ENCODE assay signal across 21 cellular contexts in genomic region chr3:197593046-197593380, GRCh38. TPM values are rescaled to one million over a fixed set of nuclear protein-coding genes. Genes with fewer than 3 reads are reported as not detected.
DNase-seq lines count a peak whose midpoint lies in the region; ATAC-seq and TF ChIP-seq lines count a peak whose summit lies in the region.
"Had no signal": no experiment of that assay in that cellular context is flagged by ENCODE, and none has a peak within 500 bp of the region (broad histone marks: within the 10 kb centered on the region; RNA-seq: fewer than 3 reads in every experiment).

No MANE protein-coding gene starts in this region.

- H3K27ac ChIP-seq in CD4-positive, CD25-positive, alpha-beta regulatory T cell (ENCODE audit: insufficient read depth, low read length, poor library complexity, severe bottlenecking) = no peak overlapping the region
- H3K27ac ChIP-seq in liver (ENCODE audit: low read depth in 1 of 2, low read length in 2 of 2) = peak overlapping the region; percentile 67 to 75
- no peak overlapping the region for H3K27ac ChIP-seq in right cardiac atrium (ENCODE audit: low read length)
- H3K27ac ChIP-seq: cardiac muscle cell, transverse colon had no signal

- no peak for TF ChIP-seq RAD21 in liver (IDR thresholded peaks at IDR 0.05)

- peaks cover 4% of the 10 kb centered on the region for H3K36me3 Mint-ChIP-seq in T-helper 2 cell treated with Interferon-gamma antibody and Interleukin-4, amounts not matched to agents 5 μg/mL and 100 μg/mL, for 36 hours (ENCODE audit: low read depth)
- H3K36me3 Mint-ChIP-seq in CD4-positive, CD25-positive, alpha-beta regulatory T cell = no peaks in the 10 kb centered on the region
- no peaks in the 10 kb centered on the region for H3K36me3 Mint-ChIP-seq in activated CD4-positive, alpha-beta memory T cell treated with anti-CD3 and anti-CD28 coated beads for 36 hours
- H3K36me3 Mint-ChIP-seq in CD14-positive monocyte = no peaks in the 10 kb centered on the region

- CTCF ChIA-PET in activated CD4-positive, alpha-beta memory T cell treated with anti-CD3 and anti-CD28 coated beads for 36 hours (lab: Charles Lee) = no interaction called here

- DNase-seq in T-helper 2 cell treated with Interferon-gamma antibody and Interleukin-4, amounts not matched to agents 5 μg/mL and 100 μg/mL, for 36 hours (ENCODE audit: low spot score) = no peak
- DNase-seq in T-helper 2 cell (no peak), right cardiac atrium (no peak), DMS53 (lab: John Stamatoyannopoulos, UW) (no peak), CD14-positive monocyte (ENCODE audit: low spot score) (no peak)
- no peak for DNase-seq in CD4-positive, CD25-positive, alpha-beta regulatory T cell
- no peak for DNase-seq in activated CD4-positive, alpha-beta memory T cell treated with anti-CD3 and anti-CD28 coated beads for 36 hours
- DNase-seq: 8988T; AML-193; dermis blood vessel endothelial cell; GDM1; naive B cell; NCI-H2171; NCI-H526; stimulated activated naive CD4-positive, alpha-beta T cell; SW 1271; transverse colon had no signal

- no peaks in the 10 kb centered on the region for H3K27me3 Mint-ChIP-seq in T-helper 2 cell treated with Interferon-gamma antibody and Interleukin-4, amounts not matched to agents 5 μg/mL and 100 μg/mL, for 36 hours (ENCODE audit: low read depth)
- H3K27me3 Mint-ChIP-seq in CD4-positive, CD25-positive, alpha-beta regulatory T cell = no peaks in the 10 kb centered on the region
- no peaks in the 10 kb centered on the region for H3K27me3 Mint-ChIP-seq in activated CD4-positive, alpha-beta memory T cell treated with anti-CD3 and anti-CD28 coated beads for 36 hours
- peaks cover 0 to 6% (median 2%) of the 10 kb centered on the region in 3 donors for H3K27me3 Mint-ChIP-seq in CD14-positive monocyte (ENCODE audit: low read depth in 3 of 3)

- H3K4me3 Mint-ChIP-seq in T-helper 2 cell treated with Interferon-gamma antibody and Interleukin-4, amounts not matched to agents 5 μg/mL and 100 μg/mL, for 36 hours = peak overlapping the region; percentile 62
- no peak overlapping the region for H3K4me3 Mint-ChIP-seq in CD4-positive, CD25-positive, alpha-beta regulatory T cell
- no peak overlapping the region for H3K4me3 Mint-ChIP-seq in activated CD4-positive, alpha-beta memory T cell treated with anti-CD3 and anti-CD28 coated beads for 36 hours
- H3K4me3 Mint-ChIP-seq in CD14-positive monocyte = peak overlapping the region in 1 of 2 donors; percentile 8
- H3K4me3 Mint-ChIP-seq: memory B cell, naive B cell had no signal

- H3K4me1 ChIP-seq in CD4-positive, CD25-positive, alpha-beta regulatory T cell (ENCODE audit: control insufficient read depth, insufficient read depth, low read length, poor library complexity, severe bottlenecking) = no peaks in the 10 kb centered on the region
- H3K4me1 ChIP-seq in liver (ENCODE audit: control insufficient read depth in 4 of 4, insufficient read depth in 4 of 4, low read length in 3 of 4) (peaks cover 4 to 48% (median 37%) of the 10 kb centered on the region in 4 donors), right cardiac atrium (ENCODE audit: control insufficient read depth, insufficient read depth, low read length) (no peaks in the 10 kb centered on the region)

- no peaks in the 10 kb centered on the region for H3K9me3 Mint-ChIP-seq in T-helper 2 cell treated with Interferon-gamma antibody and Interleukin-4, amounts not matched to agents 5 μg/mL and 100 μg/mL, for 36 hours
- no peaks in the 10 kb centered on the region for H3K9me3 Mint-ChIP-seq in CD4-positive, CD25-positive, alpha-beta regulatory T cell
- no peaks in the 10 kb centered on the region for H3K9me3 Mint-ChIP-seq in activated CD4-positive, alpha-beta memory T cell treated with anti-CD3 and anti-CD28 coated beads for 36 hours
- no peaks in the 10 kb centered on the region for H3K9me3 Mint-ChIP-seq in CD14-positive monocyte
- H3K9me3 Mint-ChIP-seq: memory B cell, naive B cell had no signal

- peak overlapping the region; percentile 85 for H3K27ac Mint-ChIP-seq in T-helper 2 cell treated with Interferon-gamma antibody and Interleukin-4, amounts not matched to agents 5 μg/mL and 100 μg/mL, for 36 hours
- peak overlapping the region; percentile 36 to 99 (median 52) for H3K27ac Mint-ChIP-seq in CD4-positive, CD25-positive, alpha-beta regulatory T cell
- H3K27ac Mint-ChIP-seq in activated CD4-positive, alpha-beta memory T cell treated with anti-CD3 and anti-CD28 coated beads for 36 hours = peak overlapping the region; percentile 81
- no peak overlapping the region for H3K27ac Mint-ChIP-seq in CD14-positive monocyte
- H3K27ac Mint-ChIP-seq: memory B cell had no signal

- intact Hi-C loops in activated CD4-positive, alpha-beta memory T cell treated with anti-CD3 and anti-CD28 coated beads for 36 hours (cut with micrococcal nuclease) = no loop called here
- intact Hi-C loops in right cardiac atrium (cut with DNase I) = no loop called here
- intact Hi-C loops in CD14-positive monocyte (cut with micrococcal nuclease) = no loop called here

- H3K9ac ChIP-seq in liver (ENCODE audit: low read depth in 1 of 2, low read length in 2 of 2) = no peak overlapping the region

- no peak for TF ChIP-seq CTCF in liver (IDR thresholded peaks at IDR 0.05; ENCODE audit: low read depth, low read length, missing input control)
- TF ChIP-seq CTCF in CD14-positive monocyte (IDR thresholded peaks at IDR 0.05) = no peak

- peaks cover 33% of the 10 kb centered on the region for H3K4me1 Mint-ChIP-seq in T-helper 2 cell treated with Interferon-gamma antibody and Interleukin-4, amounts not matched to agents 5 μg/mL and 100 μg/mL, for 36 hours (ENCODE audit: low read depth)
- peaks cover 0 to 17% (median 6%) of the 10 kb centered on the region in 4 donors for H3K4me1 Mint-ChIP-seq in CD4-positive, CD25-positive, alpha-beta regulatory T cell
- H3K4me1 Mint-ChIP-seq in activated CD4-positive, alpha-beta memory T cell treated with anti-CD3 and anti-CD28 coated beads for 36 hours (ENCODE audit: low read depth) = peaks cover 24% of the 10 kb centered on the region
- peaks cover 4% of the 10 kb centered on the region for H3K4me1 Mint-ChIP-seq in CD14-positive monocyte
- H3K4me1 Mint-ChIP-seq: memory B cell had no signal

- POLR2A ChIA-PET in activated CD4-positive, alpha-beta memory T cell treated with anti-CD3 and anti-CD28 coated beads for 36 hours (lab: Charles Lee) = no interaction called here

- no peaks in the 10 kb centered on the region for H3K9me3 ChIP-seq in CD4-positive, CD25-positive, alpha-beta regulatory T cell (ENCODE audit: control insufficient read depth in 2 of 2, low read length in 2 of 2)
- H3K9me3 ChIP-seq in liver (ENCODE audit: control insufficient read depth in 4 of 4, low read length in 3 of 4) = no peaks in the 10 kb centered on the region
- H3K9me3 ChIP-seq in right cardiac atrium (ENCODE audit: control insufficient read depth, low read length) = no peaks in the 10 kb centered on the region
- H3K9me3 ChIP-seq: transverse colon had no signal

- no peaks in the 10 kb centered on the region for H3K27me3 ChIP-seq in CD4-positive, CD25-positive, alpha-beta regulatory T cell (ENCODE audit: control insufficient read depth, insufficient read depth, low read length)
- H3K27me3 ChIP-seq in liver (ENCODE audit: control insufficient read depth in 4 of 4, insufficient read depth in 4 of 4, low read length in 3 of 4) (no peaks in the 10 kb centered on the region), right cardiac atrium (ENCODE audit: control insufficient read depth, insufficient read depth) (no peaks in the 10 kb centered on the region)
- H3K27me3 ChIP-seq: cardiac muscle cell, transverse colon had no signal

- H3K4me3 ChIP-seq in CD4-positive, CD25-positive, alpha-beta regulatory T cell (ENCODE audit: low read depth, low read length) = no peak overlapping the region
- H3K4me3 ChIP-seq in liver (ENCODE audit: low read depth in 1 of 3, low read length in 3 of 3) (no peak overlapping the region), right cardiac atrium (ENCODE audit: low read length) (no peak overlapping the region)
- H3K4me3 ChIP-seq: cardiac muscle cell, GM12878, transverse colon had no signal

- 88% methylated on average over 9 of the region's 9 CpGs for WGBS in liver
- 80% methylated on average over 9 of the region's 9 CpGs for WGBS in right cardiac atrium

- ATAC-seq in CD4-positive, CD25-positive, alpha-beta regulatory T cell (ENCODE audit: low read depth in 2 of 2) = peak in 1 of 2 donors; percentile 10
- no peak for ATAC-seq in right cardiac atrium
- ATAC-seq: GM12878 had no signal

- no peaks in the 10 kb centered on the region for H3K36me3 ChIP-seq in CD4-positive, CD25-positive, alpha-beta regulatory T cell (ENCODE audit: control insufficient read depth, insufficient read depth, low read length)
- no peaks in the 10 kb centered on the region for H3K36me3 ChIP-seq in liver (ENCODE audit: control insufficient read depth in 4 of 4, insufficient read depth in 3 of 4, low read depth in 1 of 4, low read length in 3 of 4)
- H3K36me3 ChIP-seq: cardiac muscle cell, transverse colon had no signal

TF ChIP-seq in liver, 16 proteins besides CTCF, POLR2A, EP300 and RAD21 (continues in another document):
- no peak for TF ChIP-seq MAX (IDR thresholded peaks at IDR 0.05)
- no peak for TF ChIP-seq NR2F2 (IDR thresholded peaks at IDR 0.05)
- TF ChIP-seq HNF4G (IDR thresholded peaks at IDR 0.05) = no peak
- no peak for TF ChIP-seq ATF3 (IDR thresholded peaks at IDR 0.05)
- TF ChIP-seq EGR1 (IDR thresholded peaks at IDR 0.05; ENCODE audit: low read depth in 2 of 2) = no peak

RNA-seq across cellular contexts. Expression of gene BDH1, which starts 37.2 kb away (rescaled TPM):
- 20.3 TPM for total RNA-seq in CD4-positive, CD25-positive, alpha-beta regulatory T cell
- 10 to 100 TPM; 13.5 to 29.8 (median 22.2) TPM for polyA plus RNA-seq in CD4-positive, CD25-positive, alpha-beta regulatory T cell
- 10 to 100 TPM; 86.6 to 90.5 TPM for total RNA-seq in activated CD4-positive, alpha-beta memory T cell treated with anti-CD3 and anti-CD28 coated beads for 36 hours
- 100 to 1,000 TPM in 1 of 2 donors, 10 to 100 TPM in 1; 49.4 to 140 TPM for total RNA-seq in liver
- 100 to 1,000 TPM; 213 to 268 TPM for polyA plus RNA-seq in liver
- 10 to 100 TPM; 13.2 to 30.5 (median 25.9) TPM for total RNA-seq in right cardiac atrium
- polyA plus RNA-seq in right cardiac atrium = 19.8 TPM
- 1 to 10 TPM; 2.8 to 5.3 TPM for polyA plus RNA-seq in CD14-positive monocyte

Comparison
In these comparisons a context has a peak if more than half of its experiments do, and no peak if none do; other contexts are left out.
1. H3K27ac Mint-ChIP-seq: peak in T-helper 2 cell treated with Interferon-gamma antibody and Interleukin-4, amounts not matched to agents 5 μg/mL and 100 μg/mL, for 36 hours (single experiment), CD4-positive, CD25-positive, alpha-beta regulatory T cell (3 of 3) and activated CD4-positive, alpha-beta memory T cell treated with anti-CD3 and anti-CD28 coated beads for 36 hours (single experiment); none in CD14-positive monocyte (0 of 7).
2. H3K27ac ChIP-seq: peak in liver (2 of 2); none in CD4-positive, CD25-positive, alpha-beta regulatory T cell (single experiment) and right cardiac atrium (single experiment).